In the genomic region with DNA sequence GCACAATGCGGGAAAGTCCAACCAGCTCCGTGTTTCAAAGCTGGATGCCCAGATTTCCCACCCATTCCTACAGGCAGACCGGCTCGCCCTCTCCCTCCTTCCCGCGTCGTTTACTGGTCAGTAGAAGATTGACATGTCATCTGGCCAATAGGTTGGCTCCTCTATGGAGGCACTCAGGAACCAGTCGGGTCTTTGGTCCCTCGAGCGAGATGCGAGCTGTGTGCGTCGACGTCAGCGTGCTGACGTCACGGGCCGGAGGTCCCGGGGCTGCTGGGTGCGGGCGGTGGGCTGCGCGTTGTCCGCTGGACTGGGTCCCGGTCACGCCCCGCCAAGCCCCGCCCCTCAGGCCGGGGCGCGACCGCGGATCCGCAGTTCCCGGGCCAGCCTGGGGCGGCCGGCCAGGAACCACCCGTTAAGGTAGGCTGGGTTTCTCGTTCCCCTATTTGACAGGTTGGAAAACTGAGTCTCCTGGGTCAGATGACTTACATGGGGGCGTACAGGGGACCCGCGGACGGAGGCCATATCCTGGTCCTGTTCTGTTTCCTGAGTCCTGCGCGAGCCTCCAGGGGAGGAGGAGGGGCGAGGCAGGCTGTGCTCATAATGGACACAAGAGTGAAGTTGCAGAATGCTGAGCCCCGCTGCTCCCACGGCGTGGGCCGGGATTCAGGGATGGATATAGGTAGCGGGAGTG, we compare ENCODE assay signal across 1 cellular context.
TF ChIP-seq lines count a peak whose summit lies in the region.

A gene with protein sequence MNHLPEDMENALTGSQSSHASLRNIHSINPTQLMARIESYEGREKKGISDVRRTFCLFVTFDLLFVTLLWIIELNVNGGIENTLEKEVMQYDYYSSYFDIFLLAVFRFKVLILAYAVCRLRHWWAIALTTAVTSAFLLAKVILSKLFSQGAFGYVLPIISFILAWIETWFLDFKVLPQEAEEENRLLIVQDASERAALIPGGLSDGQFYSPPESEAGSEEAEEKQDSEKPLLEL (plus strand): TSS at position 242 of the 691 bp plus-strand sequence. CDS start 29,260 bp downstream, outside the sequence.

TF ChIP-seq in HepG2, 621 proteins besides CTCF, POLR2A, EP300 and RAD21 (continued from another document and continues in another):
- TF ChIP-seq ZNF318 (CRISPR knock-in tag; IDR thresholded peaks at IDR 0.05) (peak; percentile 32; the same call in 1 of the 2 replicates), MTF1 (CRISPR knock-in tag; IDR thresholded peaks at IDR 0.05) (no peak), NFIB (CRISPR knock-in tag; IDR thresholded peaks at IDR 0.05; ENCODE audit: borderline replicate concordance) (no peak), ZNF652 (CRISPR knock-in tag; IDR thresholded peaks at IDR 0.05; ENCODE audit: borderline replicate concordance, low read depth) (no peak), RORA (CRISPR knock-in tag; IDR thresholded peaks at IDR 0.05) (no peak), RBM39 (IDR thresholded peaks at IDR 0.05; ENCODE audit: low read depth, low read length, poor library complexity, severe bottlenecking) (no peak), RFX1 (IDR thresholded peaks at IDR 0.05) (no peak), ETS1 (CRISPR knock-in tag; IDR thresholded peaks at IDR 0.05) (no peak), ZFP36L2 (CRISPR knock-in tag; IDR thresholded peaks at IDR 0.05) (no peak), GLI4 (CRISPR knock-in tag; IDR thresholded peaks at IDR 0.05; ENCODE audit: borderline replicate concordance) (no peak), NFRKB (IDR thresholded peaks at IDR 0.05) (no peak), ZNF678 (CRISPR knock-in tag; IDR thresholded peaks at IDR 0.05) (no peak), PPARG (CRISPR knock-in tag; conservative IDR thresholded peaks at IDR 0.05) (no peak), TOPORS (CRISPR knock-in tag; IDR thresholded peaks at IDR 0.05) (no peak), ZSCAN20 (CRISPR knock-in tag; IDR thresholded peaks at IDR 0.05; ENCODE audit: borderline replicate concordance) (no peak), HOMEZ (CRISPR knock-in tag; IDR thresholded peaks at IDR 0.05; ENCODE audit: low read depth) (peak; percentile 84), FOXJ3 (CRISPR knock-in tag; IDR thresholded peaks at IDR 0.05; ENCODE audit: borderline replicate concordance) (no peak), MAZ (IDR thresholded peaks at IDR 0.05; ENCODE audit: borderline replicate concordance, low read depth, low read length) (peak; percentile 28; the same call in 1 of the 2 replicates), MAZ (CRISPR knock-in tag; IDR thresholded peaks at IDR 0.05; ENCODE audit: low read depth) (peak; percentile 26; the same call in 1 of the 2 replicates), ZNF552 (CRISPR knock-in tag; IDR thresholded peaks at IDR 0.05; ENCODE audit: borderline replicate concordance) (no peak), DR1 (CRISPR knock-in tag; IDR thresholded peaks at IDR 0.05) (peak; percentile 69), ATF7 (IDR thresholded peaks at IDR 0.05) (peak; percentile 24; the same call in 1 of the 2 replicates), ATF7 (CRISPR knock-in tag; IDR thresholded peaks at IDR 0.05) (no peak), ZBTB38 (CRISPR knock-in tag; IDR thresholded peaks at IDR 0.05) (no peak), GABPA (IDR thresholded peaks at IDR 0.05; ENCODE audit: low read depth, low read length) (peak; percentile 40), GABPA (CRISPR knock-in tag; IDR thresholded peaks at IDR 0.05; ENCODE audit: low read depth) (peak; percentile 73), ZZZ3 (CRISPR knock-in tag; IDR thresholded peaks at IDR 0.05; ENCODE audit: borderline replicate concordance) (0 out of 2 replicates have a peak, but pooled peaks have one; percentile 20), KAT2B (IDR thresholded peaks at IDR 0.05; ENCODE audit: borderline replicate concordance, low read depth, low read length) (no peak), HNRNPH1 (optimal IDR thresholded peaks at IDR 0.05; ENCODE audit: low read depth, low read length) (no peak), TFDP2 (CRISPR knock-in tag; IDR thresholded peaks at IDR 0.05) (peak; percentile 85), NONO (IDR thresholded peaks at IDR 0.05) (no peak), NONO (CRISPR knock-in tag; conservative IDR thresholded peaks at IDR 0.05) (no peak), ARNT2 (CRISPR knock-in tag; IDR thresholded peaks at IDR 0.05; ENCODE audit: low read depth) (peak; percentile 68; the same call in 1 of the 2 replicates), JUN (CRISPR knock-in tag; IDR thresholded peaks at IDR 0.05) (no peak), MBNL3 (CRISPR knock-in tag; conservative IDR thresholded peaks at IDR 0.05) (no peak), KLF6 (CRISPR knock-in tag; IDR thresholded peaks at IDR 0.05) (peak; percentile 32; the same call in 1 of the 2 replicates)
- TF ChIP-seq, protein P1, sequence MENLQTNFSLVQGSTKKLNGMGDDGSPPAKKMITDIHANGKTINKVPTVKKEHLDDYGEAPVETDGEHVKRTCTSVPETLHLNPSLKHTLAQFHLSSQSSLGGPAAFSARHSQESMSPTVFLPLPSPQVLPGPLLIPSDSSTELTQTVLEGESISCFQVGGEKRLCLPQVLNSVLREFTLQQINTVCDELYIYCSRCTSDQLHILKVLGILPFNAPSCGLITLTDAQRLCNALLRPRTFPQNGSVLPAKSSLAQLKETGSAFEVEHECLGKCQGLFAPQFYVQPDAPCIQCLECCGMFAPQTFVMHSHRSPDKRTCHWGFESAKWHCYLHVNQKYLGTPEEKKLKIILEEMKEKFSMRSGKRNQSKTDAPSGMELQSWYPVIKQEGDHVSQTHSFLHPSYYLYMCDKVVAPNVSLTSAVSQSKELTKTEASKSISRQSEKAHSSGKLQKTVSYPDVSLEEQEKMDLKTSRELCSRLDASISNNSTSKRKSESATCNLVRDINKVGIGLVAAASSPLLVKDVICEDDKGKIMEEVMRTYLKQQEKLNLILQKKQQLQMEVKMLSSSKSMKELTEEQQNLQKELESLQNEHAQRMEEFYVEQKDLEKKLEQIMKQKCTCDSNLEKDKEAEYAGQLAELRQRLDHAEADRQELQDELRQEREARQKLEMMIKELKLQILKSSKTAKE (CRISPR knock-in tag; IDR thresholded peaks at IDR 0.05; ENCODE audit: borderline replicate concordance), result no peak
- TF ChIP-seq, protein P2, sequence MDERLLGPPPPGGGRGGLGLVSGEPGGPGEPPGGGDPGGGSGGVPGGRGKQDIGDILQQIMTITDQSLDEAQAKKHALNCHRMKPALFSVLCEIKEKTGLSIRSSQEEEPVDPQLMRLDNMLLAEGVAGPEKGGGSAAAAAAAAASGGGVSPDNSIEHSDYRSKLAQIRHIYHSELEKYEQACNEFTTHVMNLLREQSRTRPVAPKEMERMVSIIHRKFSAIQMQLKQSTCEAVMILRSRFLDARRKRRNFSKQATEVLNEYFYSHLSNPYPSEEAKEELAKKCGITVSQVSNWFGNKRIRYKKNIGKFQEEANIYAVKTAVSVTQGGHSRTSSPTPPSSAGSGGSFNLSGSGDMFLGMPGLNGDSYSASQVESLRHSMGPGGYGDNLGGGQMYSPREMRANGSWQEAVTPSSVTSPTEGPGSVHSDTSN (CRISPR knock-in tag; IDR thresholded peaks at IDR 0.05), result peak; percentile 96
- TF ChIP-seq, protein P3, sequence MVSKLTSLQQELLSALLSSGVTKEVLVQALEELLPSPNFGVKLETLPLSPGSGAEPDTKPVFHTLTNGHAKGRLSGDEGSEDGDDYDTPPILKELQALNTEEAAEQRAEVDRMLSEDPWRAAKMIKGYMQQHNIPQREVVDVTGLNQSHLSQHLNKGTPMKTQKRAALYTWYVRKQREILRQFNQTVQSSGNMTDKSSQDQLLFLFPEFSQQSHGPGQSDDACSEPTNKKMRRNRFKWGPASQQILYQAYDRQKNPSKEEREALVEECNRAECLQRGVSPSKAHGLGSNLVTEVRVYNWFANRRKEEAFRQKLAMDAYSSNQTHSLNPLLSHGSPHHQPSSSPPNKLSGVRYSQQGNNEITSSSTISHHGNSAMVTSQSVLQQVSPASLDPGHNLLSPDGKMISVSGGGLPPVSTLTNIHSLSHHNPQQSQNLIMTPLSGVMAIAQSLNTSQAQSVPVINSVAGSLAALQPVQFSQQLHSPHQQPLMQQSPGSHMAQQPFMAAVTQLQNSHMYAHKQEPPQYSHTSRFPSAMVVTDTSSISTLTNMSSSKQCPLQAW (CRISPR knock-in tag; IDR thresholded peaks at IDR 0.05), result peak; percentile 17; the same call in 1 of the 2 replicates
- TF ChIP-seq, protein P4, sequence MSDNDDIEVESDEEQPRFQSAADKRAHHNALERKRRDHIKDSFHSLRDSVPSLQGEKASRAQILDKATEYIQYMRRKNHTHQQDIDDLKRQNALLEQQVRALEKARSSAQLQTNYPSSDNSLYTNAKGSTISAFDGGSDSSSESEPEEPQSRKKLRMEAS (IDR thresholded peaks at IDR 0.05), result peak; percentile 88
- TF ChIP-seq, protein P5, sequence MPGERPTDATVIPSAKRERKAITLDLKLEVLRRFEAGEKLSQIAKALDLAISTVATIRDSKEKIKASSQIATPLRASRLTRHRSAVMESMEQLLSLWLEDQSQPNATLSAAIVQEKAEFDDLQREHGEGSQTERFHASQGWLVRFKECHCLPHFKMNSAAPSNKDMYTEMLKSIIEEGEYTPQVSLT (CRISPR knock-in tag; IDR thresholded peaks at IDR 0.05; ENCODE audit: borderline replicate concordance, low read depth), result no peak
